Comparison of ENCODE assay signal across 8 cellular contexts in genomic region chr17:978110-979093, GRCh38. TPM values are rescaled to one million over a fixed set of nuclear protein-coding genes. Genes with fewer than 3 reads are reported as not detected.
A peak's percentile ranks its signal among the peaks of the same experiment; 100 is the strongest.
DNase-seq lines count a peak whose midpoint lies in the region; ATAC-seq lines count a peak whose summit lies in the region.

No MANE protein-coding gene starts in this region.

- CTCF ChIA-PET in CD4-positive, alpha-beta memory T cell (lab: Charles Lee; ENCODE audit: partially characterized antibody) = interaction anchor here (2.8 to 3.0 kb wide), 2 partner anchors 18 to 19 kb away, joined by 10 to 30 read pairs; partner anchors contain the start of gene TIMM22

- peaks cover 22 to 29% of the 10 kb centered on the region in 2 donors for H3K27me3 Mint-ChIP-seq in CD4-positive, alpha-beta memory T cell
- peaks cover 22 to 41% (median 39%) of the 10 kb centered on the region in 3 donors for H3K27me3 Mint-ChIP-seq in naive B cell

- ATAC-seq in naive B cell (ENCODE audit: low read depth in 2 of 2) (no peak), GM21367 (IDR thresholded peaks at IDR 0.05; ENCODE audit: unreplicated experiment) (no peak)

- H3K4me1 ChIP-seq in CD4-positive, alpha-beta memory T cell (ENCODE audit: insufficient read depth, low read length) = peaks cover 20% of the 10 kb centered on the region
- H3K4me1 ChIP-seq in ectodermal cell (ENCODE audit: control insufficient read depth, insufficient read depth, low read length) = peaks cover 11% of the 10 kb centered on the region

- no peaks in the 10 kb centered on the region for H3K9me3 ChIP-seq in CD4-positive, alpha-beta memory T cell (ENCODE audit: control insufficient read depth in 1 of 2, low read length in 2 of 2)
- H3K9me3 ChIP-seq in ectodermal cell (ENCODE audit: control insufficient read depth, low read length) = no peaks in the 10 kb centered on the region

- 0 to 1% methylated on average over 69 to 72 of the region's 72 CpGs for WGBS in ectodermal cell, 2 experiments

- H3K9me3 Mint-ChIP-seq in CD4-positive, alpha-beta memory T cell = peaks cover 0 to 2% (median 0%) of the 10 kb centered on the region in 8 donors
- no peaks in the 10 kb centered on the region for H3K9me3 Mint-ChIP-seq in naive B cell

- peaks cover 14% of the 10 kb centered on the region for H3K27me3 ChIP-seq in CD4-positive, alpha-beta memory T cell (ENCODE audit: insufficient read depth, low read length)
- H3K27me3 ChIP-seq in ectodermal cell (ENCODE audit: control insufficient read depth, insufficient read depth, low read length, poor library complexity, severe bottlenecking) = no peaks in the 10 kb centered on the region

- H3K27ac ChIP-seq in CD4-positive, alpha-beta memory T cell (ENCODE audit: low read depth, low read length) = no peak overlapping the region
- H3K27ac ChIP-seq in ectodermal cell (ENCODE audit: insufficient read depth, low read depth, low read length, poor library complexity, severe bottlenecking) = no peak overlapping the region

- peaks cover 7 to 21% (median 15%) of the 10 kb centered on the region in 4 donors for H3K4me1 Mint-ChIP-seq in CD4-positive, alpha-beta memory T cell
- H3K4me1 Mint-ChIP-seq in naive B cell = peaks cover 14 to 24% (median 22%) of the 10 kb centered on the region in 3 donors

- H3K27ac Mint-ChIP-seq in CD4-positive, alpha-beta memory T cell = peak overlapping the region; percentile 11 to 78 (median 59)
- no peak overlapping the region for H3K27ac Mint-ChIP-seq in naive B cell

- peak overlapping the region; percentile 75 to 89 (median 80) for H3K4me3 Mint-ChIP-seq in CD4-positive, alpha-beta memory T cell
- H3K4me3 Mint-ChIP-seq in naive B cell = peak overlapping the region; percentile 65 to 86 (median 79)

- peak in 2 of 5 donors; percentile 6 to 22 for DNase-seq in CD4-positive, alpha-beta memory T cell
- peak; percentile 8 for DNase-seq in NCI-H146 treated with DMSO at 0.1 percent for 48 hours (lab: John Stamatoyannopoulos, UW; ENCODE audit: unreplicated experiment)
- DNase-seq in naive B cell = peak; percentile 7
- no peak for DNase-seq in SKM-1 (lab: John Stamatoyannopoulos, UW; ENCODE audit: unreplicated experiment)
- DNase-seq in NCI-H1694 (lab: John Stamatoyannopoulos, UW) = no peak
- DNase-seq in SHP77 treated with DMSO at 0.1 percent for 48 hours (lab: John Stamatoyannopoulos, UW) = no peak

- H3K4me3 ChIP-seq in CD4-positive, alpha-beta memory T cell (ENCODE audit: low read length in 2 of 2) = no peak overlapping the region
- H3K4me3 ChIP-seq in ectodermal cell (ENCODE audit: insufficient read depth, low read depth, low read length) = peak overlapping the region; percentile 80

- H3K36me3 Mint-ChIP-seq in CD4-positive, alpha-beta memory T cell = no peaks in the 10 kb centered on the region
- H3K36me3 Mint-ChIP-seq in naive B cell = no peaks in the 10 kb centered on the region

- H3K36me3 ChIP-seq in CD4-positive, alpha-beta memory T cell (ENCODE audit: insufficient read depth, low read length) = no peaks in the 10 kb centered on the region
- H3K36me3 ChIP-seq in ectodermal cell (ENCODE audit: control insufficient read depth, insufficient read depth, low read length) = no peaks in the 10 kb centered on the region

- intact Hi-C loops in CD4-positive, alpha-beta memory T cell (cut with micrococcal nuclease) = no loop called here

- POLR2A ChIA-PET in CD4-positive, alpha-beta memory T cell (lab: Charles Lee; ENCODE audit: partially characterized antibody) = interaction anchor here (1.1 kb wide), 1 partner anchor 18 kb away, joined by 3 read pairs; no protein-coding TSS in a partner anchor

RNA-seq across cellular contexts. Expression of gene NXN, which starts 1.2 kb away (rescaled TPM):
- total RNA-seq in CD4-positive, alpha-beta memory T cell = 1 to 10 TPM in 1 of 2 experiments, under 1 TPM in 1; 0.55 to 1.5 TPM
- 1 to 10 TPM; 2.3 to 2.7 TPM for polyA plus RNA-seq in CD4-positive, alpha-beta memory T cell
- 83.0 TPM for polyA plus RNA-seq in ectodermal cell (2013, experiment 1 of 4)
- polyA plus RNA-seq in ectodermal cell (2013, experiment 2 of 4) = 85.2 TPM
- polyA plus RNA-seq in ectodermal cell (2013, experiment 3 of 4) = 63.8 TPM
- 65.9 TPM for polyA plus RNA-seq in ectodermal cell (2013, experiment 4 of 4)
- polyA plus RNA-seq in naive B cell (ENCODE audit: low read depth in 6 of 6) = under 1 TPM in 2 of 6 donors, not detected in 4; 0.36 to 0.40 TPM

RNA-seq across cellular contexts. Expression of gene TIMM22, which starts 18.5 kb away (rescaled TPM):
- total RNA-seq in CD4-positive, alpha-beta memory T cell = 10 to 100 TPM; 12.3 to 13.2 TPM
- polyA plus RNA-seq in CD4-positive, alpha-beta memory T cell = 10 to 100 TPM; 23.0 to 26.3 TPM
- 13.9 TPM for polyA plus RNA-seq in ectodermal cell (2013, experiment 1 of 4)
- polyA plus RNA-seq in ectodermal cell (2013, experiment 2 of 4) = 15.7 TPM
- polyA plus RNA-seq in ectodermal cell (2013, experiment 3 of 4) = 11.9 TPM
- 13.6 TPM for polyA plus RNA-seq in ectodermal cell (2013, experiment 4 of 4)
- polyA plus RNA-seq in naive B cell (ENCODE audit: low read depth in 6 of 6) = 10 to 100 TPM; 20.9 to 24.0 (median 22.7) TPM

Comparison
In these comparisons a context has a peak if more than half of its experiments do, and no peak if none do; other contexts are left out.
1. DNase-seq: peak in NCI-H146 treated with DMSO at 0.1 percent for 48 hours (single experiment) and naive B cell (single experiment); none in SKM-1 (single experiment), NCI-H1694 (single experiment) and SHP77 treated with DMSO at 0.1 percent for 48 hours (single experiment).
2. H3K27ac Mint-ChIP-seq: peak in CD4-positive, alpha-beta memory T cell (7 of 7); none in naive B cell (0 of 6).